Comparison of ENCODE assay signal across 23 cellular contexts in genomic region chr9:136829412-136829811, GRCh38. TPM values are rescaled to one million over a fixed set of nuclear protein-coding genes. Genes with fewer than 3 reads are reported as not detected.
"Had no signal": no experiment of that assay in that cellular context is flagged by ENCODE, and none has a peak within 500 bp of the region (broad histone marks: within the 10 kb centered on the region; RNA-seq: fewer than 3 reads in every experiment).

No MANE protein-coding gene starts in this region.

- H3K36me3 ChIP-seq: neural progenitor cell had no signal

- H3K27ac Mint-ChIP-seq: neural progenitor cell; progenitor cell of endocrine pancreas; stimulated activated memory B cell treated with anti-CD40 and anti-IgM and Interleukin-4, amounts not matched to agents 10 μg/mL and 1 μg/mL and 100 μg/mL, for 72 hours; stimulated activated naive CD8-positive, alpha-beta T cell treated with anti-CD3 and anti-CD28 coated beads, Interleukin-15, amount 100 ng/mL, for 72 hours had no signal

- H2AFZ ChIP-seq: neural progenitor cell had no signal

- H3K9me3 Mint-ChIP-seq: naive thymus-derived CD8-positive, alpha-beta T cell; neural progenitor cell; stimulated activated memory B cell treated with anti-CD40 and anti-IgM and Interleukin-4, amounts not matched to agents 10 μg/mL and 1 μg/mL and 100 μg/mL, for 72 hours; stimulated activated naive CD8-positive, alpha-beta T cell treated with anti-CD3 and anti-CD28 coated beads, Interleukin-15, amount 100 ng/mL, for 72 hours had no signal

- H3K27me3 Mint-ChIP-seq: naive thymus-derived CD8-positive, alpha-beta T cell; progenitor cell of endocrine pancreas; stimulated activated memory B cell treated with anti-CD40 and anti-IgM and Interleukin-4, amounts not matched to agents 10 μg/mL and 1 μg/mL and 100 μg/mL, for 72 hours; stimulated activated naive CD8-positive, alpha-beta T cell treated with anti-CD3 and anti-CD28 coated beads, Interleukin-15, amount 100 ng/mL, for 72 hours had no signal

- ATAC-seq: naive thymus-derived CD8-positive, alpha-beta T cell; pancreas; stimulated activated memory B cell treated with anti-CD40 and anti-IgM and Interleukin-4, amounts not matched to agents 10 μg/mL and 1 μg/mL and 100 μg/mL, for 72 hours; stimulated activated naive CD8-positive, alpha-beta T cell treated with anti-CD3 and anti-CD28 coated beads, Interleukin-15, amount 100 ng/mL, for 72 hours had no signal

- H3K27me3 ChIP-seq: cardiac muscle cell, heart right ventricle, neural progenitor cell, pancreas, right lobe of liver, transverse colon had no signal

- H3K9me3 ChIP-seq: heart right ventricle, pancreas, right lobe of liver, thoracic aorta, transverse colon had no signal

- H3K9ac ChIP-seq: neural progenitor cell had no signal

- H3K4me3 ChIP-seq: cardiac muscle cell, heart right ventricle, neural progenitor cell, pancreas, right lobe of liver, thoracic aorta, transverse colon had no signal

- H3K27ac ChIP-seq: cardiac muscle cell, heart right ventricle, neural progenitor cell, pancreas, right lobe of liver, thoracic aorta, transverse colon had no signal

- H3K4me1 ChIP-seq: heart right ventricle, neural progenitor cell, right lobe of liver, transverse colon had no signal

- H3K4me1 Mint-ChIP-seq: naive thymus-derived CD8-positive, alpha-beta T cell; neural progenitor cell; stimulated activated memory B cell treated with anti-CD40 and anti-IgM and Interleukin-4, amounts not matched to agents 10 μg/mL and 1 μg/mL and 100 μg/mL, for 72 hours; stimulated activated naive CD8-positive, alpha-beta T cell treated with anti-CD3 and anti-CD28 coated beads, Interleukin-15, amount 100 ng/mL, for 72 hours had no signal

- FAIRE-seq: colon, frontal cortex, pancreas had no signal

- DNase-seq: cerebellar nuclear complex; effector CD4-positive, alpha-beta T cell; hypothalamus; islet precursor cell; mammary epithelial cell; nucleus accumbens; stimulated activated CD4-positive, alpha-beta T cell treated with anti-CD3 and anti-CD28 coated beads, Interleukin-15, amount 100 ng/mL, for 24 hours; stimulated activated CD4-positive, alpha-beta T cell treated with anti-CD3 and anti-CD28 coated beads, Interleukin-1b, Interleukin-23, amount 100 ng/mL, for 48 hours; stimulated activated CD4-positive, alpha-beta T cell treated with anti-CD3 and anti-CD28 coated beads, Interleukin-4, amount 100 ng/mL, for 24 hours; stimulated activated naive CD8-positive, alpha-beta T cell treated with anti-CD3 and anti-CD28 coated beads, Interleukin-15, amount 100 ng/mL, for 72 hours; transverse colon had no signal

- H3K4me2 ChIP-seq: neural progenitor cell had no signal

- H3K4me3 Mint-ChIP-seq: naive thymus-derived CD8-positive, alpha-beta T cell; neural progenitor cell; stimulated activated memory B cell treated with anti-CD40 and anti-IgM and Interleukin-4, amounts not matched to agents 10 μg/mL and 1 μg/mL and 100 μg/mL, for 72 hours; stimulated activated naive CD8-positive, alpha-beta T cell treated with anti-CD3 and anti-CD28 coated beads, Interleukin-15, amount 100 ng/mL, for 72 hours had no signal

RNA-seq across cellular contexts. Expression of gene CCDC183, which starts 33.3 kb away (rescaled TPM):
- total RNA-seq: esophagus mucosa had no signal
